26 cellular contexts compared by ENCODE assay signal in the genomic region with DNA sequence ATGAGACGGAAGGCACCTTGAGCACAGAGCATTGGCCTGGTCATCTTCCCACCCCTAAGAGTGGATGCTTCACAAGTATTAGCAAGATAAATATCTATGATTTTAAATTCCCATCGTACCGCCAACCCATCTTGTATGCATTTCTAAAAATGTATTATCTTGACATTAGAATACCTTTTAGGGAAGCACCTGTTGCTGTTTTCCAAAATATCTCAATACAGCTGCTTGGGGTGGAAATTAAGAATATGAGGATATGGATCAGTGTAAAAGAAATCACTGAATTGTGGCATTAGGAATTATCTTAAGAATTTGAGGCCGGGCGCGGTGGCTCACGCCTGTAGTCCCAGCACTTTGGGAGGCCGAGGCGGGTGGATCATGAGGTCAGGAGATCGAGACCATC.
"Had no signal": no experiment of that assay in that cellular context is flagged by ENCODE, and none has a peak within 500 bp of the region (broad histone marks: within the 10 kb centered on the region; RNA-seq: fewer than 3 reads in every experiment).

No MANE protein-coding gene starts in this region.

- H2AFZ ChIP-seq: hepatocyte had no signal

- H3K4me3 ChIP-seq: colonic mucosa, coronary artery, dorsolateral prefrontal cortex, esophagus muscularis mucosa, esophagus squamous epithelium, gastrocnemius medialis, gastroesophageal sphincter, heart left ventricle, heart right ventricle, hepatocyte had no signal

- H3K79me2 ChIP-seq: hepatocyte had no signal

- H3K36me3 ChIP-seq: colonic mucosa, esophagus muscularis mucosa, esophagus squamous epithelium, gastrocnemius medialis, gastroesophageal sphincter, heart left ventricle, heart right ventricle had no signal

- DNase-seq: colonic mucosa; cortex of kidney; dermis blood vessel endothelial cell; dorsolateral prefrontal cortex; effector CD4-positive, alpha-beta T cell; effector CD8-positive, alpha-beta T cell; effector memory CD4-positive, alpha-beta T cell; effector memory CD8-positive, alpha-beta T cell; endodermal cell; erythroblast; esophagus squamous epithelium; foreskin fibroblast; foreskin keratinocyte; foreskin melanocyte; gastrocnemius medialis; glutamatergic neuron; head of caudate nucleus; heart left ventricle; heart right ventricle had no signal

- H3K9me3 Mint-ChIP-seq: dendritic cell treated with granulocyte-macrophage colony-stimulating factor and Interleukin-4, amounts not matched to agents 40 ng/mL and 50 ng/mL, for 4 days; effector memory CD8-positive, alpha-beta T cell; endodermal cell had no signal

- H3K4me2 ChIP-seq: hepatocyte had no signal

- H3K4me3 Mint-ChIP-seq: dendritic cell treated with granulocyte-macrophage colony-stimulating factor and Interleukin-4, amounts not matched to agents 40 ng/mL and 50 ng/mL, for 4 days; effector memory CD8-positive, alpha-beta T cell; endodermal cell had no signal

- H3K27ac ChIP-seq: colonic mucosa, coronary artery, dorsolateral prefrontal cortex, epithelial cell of prostate, esophagus muscularis mucosa, esophagus squamous epithelium, foreskin keratinocyte, gastrocnemius medialis, gastroesophageal sphincter, heart left ventricle, heart right ventricle, hepatocyte had no signal

- ATAC-seq: effector memory CD8-positive, alpha-beta T cell; esophagus mucosa; foreskin keratinocyte; gastrocnemius medialis; gastroesophageal sphincter; heart left ventricle; heart right ventricle had no signal

- H3K9me3 ChIP-seq: colonic mucosa, esophagus muscularis mucosa, esophagus squamous epithelium, gastrocnemius medialis, gastroesophageal sphincter, heart left ventricle, heart right ventricle had no signal

- H3K27ac Mint-ChIP-seq: dendritic cell treated with granulocyte-macrophage colony-stimulating factor and Interleukin-4, amounts not matched to agents 40 ng/mL and 50 ng/mL, for 4 days; effector memory CD8-positive, alpha-beta T cell; endodermal cell had no signal

- H3K27me3 ChIP-seq: colonic mucosa, dorsolateral prefrontal cortex, esophagus muscularis mucosa, esophagus squamous epithelium, foreskin keratinocyte, gastrocnemius medialis, gastroesophageal sphincter, heart left ventricle, heart right ventricle, hepatocyte had no signal

- H3K4me1 ChIP-seq: colonic mucosa, esophagus muscularis mucosa, esophagus squamous epithelium, foreskin keratinocyte, gastrocnemius medialis, gastroesophageal sphincter, heart left ventricle had no signal
